ENCODE assay signal across 13 cellular contexts in genomic region chr19:41355035-41355434, GRCh38. TPM values are rescaled to one million over a fixed set of nuclear protein-coding genes. Genes with fewer than 3 reads are reported as not detected.
DNase-seq lines count a peak whose midpoint lies in the region; ATAC-seq and TF ChIP-seq lines count a peak whose summit lies in the region.
"Had no signal": no experiment of that assay in that cellular context is flagged by ENCODE, and none has a peak within 500 bp of the region (broad histone marks: within the 10 kb centered on the region; RNA-seq: fewer than 3 reads in every experiment).

No MANE protein-coding gene starts in this region.

- no peak for DNase-seq in activated CD4-positive, alpha-beta T cell treated with anti-CD3 and anti-CD28 coated beads for 36 hours
- DNase-seq in activated CD4-positive, alpha-beta T cell treated with anti-CD3 and anti-CD28 coated beads for 1 hour, result no peak
- DNase-seq in chondrocyte (ENCODE audit: low spot score) (no peak), progenitor cell of endocrine pancreas (ENCODE audit: low spot score, unreplicated experiment) (no peak)
- DNase-seq: activated effector memory CD4-positive, alpha-beta T cell treated with Interleukin-2 at 50 U/mL for 16 hours; NCI-H1048; nucleus accumbens; small intestine had no signal

- peak overlapping the region; percentile 41 for H3K4me3 Mint-ChIP-seq in activated CD4-positive, alpha-beta T cell treated with anti-CD3 and anti-CD28 coated beads for 36 hours
- H3K4me3 Mint-ChIP-seq in IgD-negative memory B cell (peak overlapping the region in 3 of 4 donors; percentile 34 to 99 (median 85)), chondrocyte (ENCODE audit: unreplicated experiment) (no peak overlapping the region), progenitor cell of endocrine pancreas (ENCODE audit: low read depth) (peak overlapping the region; percentile 32)

- no peaks in the 10 kb centered on the region for H3K9me3 Mint-ChIP-seq in activated CD4-positive, alpha-beta T cell treated with anti-CD3 and anti-CD28 coated beads for 36 hours (ENCODE audit: low read depth)
- peaks cover 0 to 3% (median 0%) of the 10 kb centered on the region in 3 donors for H3K9me3 Mint-ChIP-seq in IgD-negative memory B cell
- no peaks in the 10 kb centered on the region for H3K9me3 Mint-ChIP-seq in chondrocyte (ENCODE audit: low read depth)
- H3K9me3 Mint-ChIP-seq in progenitor cell of endocrine pancreas (ENCODE audit: low read depth), result no peaks in the 10 kb centered on the region

- no peaks in the 10 kb centered on the region for H3K27me3 Mint-ChIP-seq in activated CD4-positive, alpha-beta T cell treated with anti-CD3 and anti-CD28 coated beads for 36 hours
- no peaks in the 10 kb centered on the region for H3K27me3 Mint-ChIP-seq in IgD-negative memory B cell
- H3K27me3 Mint-ChIP-seq in chondrocyte (ENCODE audit: low read depth), result no peaks in the 10 kb centered on the region
- H3K27me3 Mint-ChIP-seq in progenitor cell of endocrine pancreas, result peaks cover 40% of the 10 kb centered on the region

- peak overlapping the region; percentile 98 for H3K27ac Mint-ChIP-seq in activated CD4-positive, alpha-beta T cell treated with anti-CD3 and anti-CD28 coated beads for 36 hours
- H3K27ac Mint-ChIP-seq in IgD-negative memory B cell (peak overlapping the region; percentile 7 to 99 (median 69)), chondrocyte (ENCODE audit: unreplicated experiment) (peak overlapping the region; percentile 8), progenitor cell of endocrine pancreas (no peak overlapping the region)

- intact Hi-C loops in activated CD4-positive, alpha-beta T cell treated with anti-CD3 and anti-CD28 coated beads for 36 hours (cut with DNase I, micrococcal nuclease), result loop anchor here in 1 of 2 experiments (2.0 kb wide), 1 partner anchor 604 kb away; the partner anchor contains the start of genes ACTMAP and SNRPA

- H3K4me1 Mint-ChIP-seq in activated CD4-positive, alpha-beta T cell treated with anti-CD3 and anti-CD28 coated beads for 36 hours, result peaks cover 55% of the 10 kb centered on the region
- H3K4me1 Mint-ChIP-seq in IgD-negative memory B cell (peaks cover 14 to 21% (median 20%) of the 10 kb centered on the region in 3 donors), chondrocyte (ENCODE audit: low read depth) (peaks cover 15% of the 10 kb centered on the region), progenitor cell of endocrine pancreas (ENCODE audit: low read depth) (peaks cover 14% of the 10 kb centered on the region)

- no peak for TF ChIP-seq CTCF in chondrocyte (IDR thresholded peaks at IDR 0.05)
- no peak for TF ChIP-seq CTCF in progenitor cell of endocrine pancreas (IDR thresholded peaks at IDR 0.05; ENCODE audit: unreplicated experiment)

- CTCF ChIA-PET in activated CD4-positive, alpha-beta T cell treated with anti-CD3 and anti-CD28 coated beads for 36 hours (lab: Charles Lee), result interaction anchor here (0.6 to 2.9 kb wide), 3 partner anchors 9 to 303 kb away, joined by 3 to 24 read pairs (median 4); partner anchors contain the start of gene B9D2

- no peak for ATAC-seq in activated CD4-positive, alpha-beta T cell treated with anti-CD3 and anti-CD28 coated beads for 36 hours
- ATAC-seq in GM19467 (IDR thresholded peaks at IDR 0.05; ENCODE audit: unreplicated experiment) (no peak), HG02759 (IDR thresholded peaks at IDR 0.05; ENCODE audit: unreplicated experiment) (no peak), HG03095 (IDR thresholded peaks at IDR 0.05; ENCODE audit: unreplicated experiment) (no peak)
- ATAC-seq: HCT116 had no signal

- POLR2A ChIA-PET in activated CD4-positive, alpha-beta T cell treated with anti-CD3 and anti-CD28 coated beads for 36 hours (lab: Charles Lee), result interaction anchor here (0.6 kb wide), 1 partner anchor 58 kb away, joined by 3 read pairs; no protein-coding TSS in a partner anchor

- H3K36me3 Mint-ChIP-seq in activated CD4-positive, alpha-beta T cell treated with anti-CD3 and anti-CD28 coated beads for 36 hours (ENCODE audit: low read depth), result peaks cover 14% of the 10 kb centered on the region
- peaks cover 4% of the 10 kb centered on the region for H3K36me3 Mint-ChIP-seq in IgD-negative memory B cell
- no peaks in the 10 kb centered on the region for H3K36me3 Mint-ChIP-seq in chondrocyte (ENCODE audit: low read depth)
- no peaks in the 10 kb centered on the region for H3K36me3 Mint-ChIP-seq in progenitor cell of endocrine pancreas (ENCODE audit: insufficient read depth)

RNA-seq across cellular contexts. Expression of gene TGFB1, which starts 1.3 kb away (rescaled TPM):
- total RNA-seq in activated CD4-positive, alpha-beta T cell treated with anti-CD3 and anti-CD28 coated beads for 36 hours, result 10 to 100 TPM; 86.2 to 99.0 TPM
- 49.3 TPM for polyA plus RNA-seq in IgD-negative memory B cell
- total RNA-seq in chondrocyte (188 to 197 TPM (median 195 TPM) in 3 replicates), progenitor cell of endocrine pancreas (4.3 and 5.5 TPM in 2 replicates)

RNA-seq across cellular contexts. Expression of gene B9D2, which starts 8.9 kb away (rescaled TPM):
- 1 to 10 TPM; 4.0 to 5.2 TPM for total RNA-seq in activated CD4-positive, alpha-beta T cell treated with anti-CD3 and anti-CD28 coated beads for 36 hours
- 10.5 TPM for polyA plus RNA-seq in IgD-negative memory B cell
- total RNA-seq in chondrocyte, result 2.0 to 3.0 TPM (median 2.6 TPM) in 3 replicates
- total RNA-seq in progenitor cell of endocrine pancreas, result 8.6 and 10.7 TPM in 2 replicates

RNA-seq across cellular contexts. Expression of gene TMEM91, which starts 21.3 kb away (rescaled TPM):
- total RNA-seq in activated CD4-positive, alpha-beta T cell treated with anti-CD3 and anti-CD28 coated beads for 36 hours, result 1 to 10 TPM; 3.0 to 4.0 TPM
- 1.8 TPM for polyA plus RNA-seq in IgD-negative memory B cell
- 4.8 to 6.8 TPM (median 5.4 TPM) in 3 replicates for total RNA-seq in chondrocyte
- total RNA-seq in progenitor cell of endocrine pancreas, result 12.8 and 14.3 TPM in 2 replicates

RNA-seq across cellular contexts. Expression of gene EXOSC5, which starts 42.1 kb away (rescaled TPM):
- 10 to 100 TPM; 32.7 to 47.8 TPM for total RNA-seq in activated CD4-positive, alpha-beta T cell treated with anti-CD3 and anti-CD28 coated beads for 36 hours
- polyA plus RNA-seq in IgD-negative memory B cell, result 75.1 TPM
- total RNA-seq in chondrocyte (5.5 to 7.6 TPM (median 6.2 TPM) in 3 replicates), progenitor cell of endocrine pancreas (15.4 and 17.0 TPM in 2 replicates)

RNA-seq across cellular contexts. Expression of gene BCKDHA, which starts 42.6 kb away (rescaled TPM):
- 10 to 100 TPM; 14.5 to 25.4 TPM for total RNA-seq in activated CD4-positive, alpha-beta T cell treated with anti-CD3 and anti-CD28 coated beads for 36 hours
- 63.4 TPM for polyA plus RNA-seq in IgD-negative memory B cell
- total RNA-seq in chondrocyte (11.6 to 14.6 TPM (median 14.0 TPM) in 3 replicates), progenitor cell of endocrine pancreas (15.2 and 16.3 TPM in 2 replicates)

Comparison
In these comparisons a context has a peak if more than half of its experiments do, and no peak if none do; other contexts are left out.
1. RNA of gene TGFB1, which starts 1.3 kb away (total RNA-seq): 188 to 197 TPM in chondrocyte and 86.2 to 99.0 TPM in activated CD4-positive, alpha-beta T cell treated with anti-CD3 and anti-CD28 coated beads for 36 hours; 4.3 to 5.5 TPM in progenitor cell of endocrine pancreas; every median in the first group is over 10 times any median in the second.